2 cellular contexts compared by ENCODE assay signal in the genomic region with DNA sequence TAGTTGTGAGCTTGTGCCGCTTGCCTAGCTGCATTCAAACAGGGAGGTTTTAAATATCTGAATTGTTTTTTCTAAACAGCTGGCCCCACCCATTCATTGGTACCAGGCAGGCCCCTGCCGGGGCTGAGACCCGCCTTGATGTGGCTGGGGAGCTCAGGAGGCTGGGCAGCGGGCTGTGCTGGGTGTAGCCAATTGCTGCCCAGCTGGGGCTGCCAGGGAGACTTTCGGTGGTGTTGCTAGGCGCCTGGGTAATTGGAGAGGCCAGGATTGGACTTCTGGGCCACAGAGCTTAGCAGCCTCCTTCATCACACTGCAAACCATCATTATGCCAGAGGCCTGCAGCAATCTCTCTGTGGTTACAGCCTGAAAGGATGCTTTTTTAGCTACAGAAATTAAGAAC.
TF ChIP-seq lines count a peak whose summit lies in the region.

No MANE protein-coding gene starts in this region.

TF ChIP-seq in GM12878, 131 proteins besides CTCF, POLR2A, EP300 and RAD21:
- TF ChIP-seq RUNX3 (IDR thresholded peaks at IDR 0.05; ENCODE audit: low read length) = peak; percentile 8; the same call in 1 of the 2 replicates
- TF ChIP-seq, protein P1, sequence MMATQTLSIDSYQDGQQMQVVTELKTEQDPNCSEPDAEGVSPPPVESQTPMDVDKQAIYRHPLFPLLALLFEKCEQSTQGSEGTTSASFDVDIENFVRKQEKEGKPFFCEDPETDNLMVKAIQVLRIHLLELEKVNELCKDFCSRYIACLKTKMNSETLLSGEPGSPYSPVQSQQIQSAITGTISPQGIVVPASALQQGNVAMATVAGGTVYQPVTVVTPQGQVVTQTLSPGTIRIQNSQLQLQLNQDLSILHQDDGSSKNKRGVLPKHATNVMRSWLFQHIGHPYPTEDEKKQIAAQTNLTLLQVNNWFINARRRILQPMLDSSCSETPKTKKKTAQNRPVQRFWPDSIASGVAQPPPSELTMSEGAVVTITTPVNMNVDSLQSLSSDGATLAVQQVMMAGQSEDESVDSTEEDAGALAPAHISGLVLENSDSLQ (IDR thresholded peaks at IDR 0.05) = no peak

TF ChIP-seq in neural cell, 6 proteins besides CTCF, POLR2A, EP300 and RAD21:
- TF ChIP-seq MXI1 (conservative IDR thresholded peaks at IDR 0.05; ENCODE audit: poor library complexity, severe bottlenecking) = no peak
- no peak for TF ChIP-seq TAF1 (IDR thresholded peaks at IDR 0.05; ENCODE audit: low read depth)
- TF ChIP-seq POLR2AphosphoS5 (IDR thresholded peaks at IDR 0.05) = no peak
- TF ChIP-seq, protein P2, sequence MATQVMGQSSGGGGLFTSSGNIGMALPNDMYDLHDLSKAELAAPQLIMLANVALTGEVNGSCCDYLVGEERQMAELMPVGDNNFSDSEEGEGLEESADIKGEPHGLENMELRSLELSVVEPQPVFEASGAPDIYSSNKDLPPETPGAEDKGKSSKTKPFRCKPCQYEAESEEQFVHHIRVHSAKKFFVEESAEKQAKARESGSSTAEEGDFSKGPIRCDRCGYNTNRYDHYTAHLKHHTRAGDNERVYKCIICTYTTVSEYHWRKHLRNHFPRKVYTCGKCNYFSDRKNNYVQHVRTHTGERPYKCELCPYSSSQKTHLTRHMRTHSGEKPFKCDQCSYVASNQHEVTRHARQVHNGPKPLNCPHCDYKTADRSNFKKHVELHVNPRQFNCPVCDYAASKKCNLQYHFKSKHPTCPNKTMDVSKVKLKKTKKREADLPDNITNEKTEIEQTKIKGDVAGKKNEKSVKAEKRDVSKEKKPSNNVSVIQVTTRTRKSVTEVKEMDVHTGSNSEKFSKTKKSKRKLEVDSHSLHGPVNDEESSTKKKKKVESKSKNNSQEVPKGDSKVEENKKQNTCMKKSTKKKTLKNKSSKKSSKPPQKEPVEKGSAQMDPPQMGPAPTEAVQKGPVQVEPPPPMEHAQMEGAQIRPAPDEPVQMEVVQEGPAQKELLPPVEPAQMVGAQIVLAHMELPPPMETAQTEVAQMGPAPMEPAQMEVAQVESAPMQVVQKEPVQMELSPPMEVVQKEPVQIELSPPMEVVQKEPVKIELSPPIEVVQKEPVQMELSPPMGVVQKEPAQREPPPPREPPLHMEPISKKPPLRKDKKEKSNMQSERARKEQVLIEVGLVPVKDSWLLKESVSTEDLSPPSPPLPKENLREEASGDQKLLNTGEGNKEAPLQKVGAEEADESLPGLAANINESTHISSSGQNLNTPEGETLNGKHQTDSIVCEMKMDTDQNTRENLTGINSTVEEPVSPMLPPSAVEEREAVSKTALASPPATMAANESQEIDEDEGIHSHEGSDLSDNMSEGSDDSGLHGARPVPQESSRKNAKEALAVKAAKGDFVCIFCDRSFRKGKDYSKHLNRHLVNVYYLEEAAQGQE (IDR thresholded peaks at IDR 0.05; ENCODE audit: borderline replicate concordance) = no peak
- no peak for TF ChIP-seq SMC3 (conservative IDR thresholded peaks at IDR 0.05; ENCODE audit: poor library complexity)
- no peak for TF ChIP-seq EZH2 (IDR thresholded peaks at IDR 0.05; ENCODE audit: borderline replicate concordance, insufficient read depth, low read length, poor library complexity, severe bottlenecking)
